Comparison of ENCODE assay signal across 1 cellular context in genomic region chr6:43984442-43985321, GRCh38.
TF ChIP-seq lines count a peak whose summit lies in the region.

No MANE protein-coding gene starts in this region.

TF ChIP-seq in HepG2, 621 proteins besides CTCF, POLR2A, EP300 and RAD21 (continued from another document):
- 0 out of 2 replicates have a peak, but pooled peaks have one; percentile 8 for TF ChIP-seq FOXA3 (CRISPR knock-in tag; IDR thresholded peaks at IDR 0.05)
- no peak for TF ChIP-seq ZNF326 (CRISPR knock-in tag; IDR thresholded peaks at IDR 0.05; ENCODE audit: borderline replicate concordance)
- TF ChIP-seq ZNF687 (CRISPR knock-in tag; IDR thresholded peaks at IDR 0.05): peak; percentile 54
- TF ChIP-seq BCL6 (CRISPR knock-in tag; IDR thresholded peaks at IDR 0.05): peak; percentile 97
- no peak for TF ChIP-seq TFDP2 (CRISPR knock-in tag; IDR thresholded peaks at IDR 0.05)
- TF ChIP-seq HIC2 (CRISPR knock-in tag; IDR thresholded peaks at IDR 0.05; ENCODE audit: low read depth): peak; percentile 45; the same call in 1 of the 2 replicates
- TF ChIP-seq ARID5B (CRISPR knock-in tag; IDR thresholded peaks at IDR 0.05): 0 out of 2 replicates have a peak, but pooled peaks have one; percentile 22
- no peak for TF ChIP-seq ZNF367 (CRISPR knock-in tag; IDR thresholded peaks at IDR 0.05; ENCODE audit: borderline replicate concordance)
- peak; percentile 23; the same call in 1 of the 2 replicates for TF ChIP-seq PATZ1 (CRISPR knock-in tag; IDR thresholded peaks at IDR 0.05)
- TF ChIP-seq ZNF563 (CRISPR knock-in tag; IDR thresholded peaks at IDR 0.05): no peak
- peak; percentile 70; the same call in 1 of the 2 replicates for TF ChIP-seq RARA (CRISPR knock-in tag; IDR thresholded peaks at IDR 0.05)
- 0 out of 2 replicates have a peak, but pooled peaks have one; percentile 13 for TF ChIP-seq ATF1 (CRISPR knock-in tag; IDR thresholded peaks at IDR 0.05)
- TF ChIP-seq CENPT (CRISPR knock-in tag; IDR thresholded peaks at IDR 0.05; ENCODE audit: low read depth): no peak
- no peak for TF ChIP-seq FOXO1 (CRISPR knock-in tag; IDR thresholded peaks at IDR 0.05)
- TF ChIP-seq CSRNP1 (CRISPR knock-in tag; IDR thresholded peaks at IDR 0.05): no peak
- 0 out of 2 replicates have a peak, but pooled peaks have one; percentile 22 for TF ChIP-seq GABPB1 (CRISPR knock-in tag; IDR thresholded peaks at IDR 0.05)
- 0 out of 2 replicates have a peak, but pooled peaks have one; percentile 23 for TF ChIP-seq HIVEP1 (CRISPR knock-in tag; IDR thresholded peaks at IDR 0.05)
- TF ChIP-seq SIX4 (CRISPR knock-in tag; IDR thresholded peaks at IDR 0.05): peak; percentile 78; the same call in 1 of the 2 replicates
- peak; percentile 51; the same call in 1 of the 2 replicates for TF ChIP-seq TFAP4 (IDR thresholded peaks at IDR 0.05; ENCODE audit: borderline replicate concordance, low read depth)
- no peak for TF ChIP-seq ATM (IDR thresholded peaks at IDR 0.05; ENCODE audit: borderline replicate concordance)
- TF ChIP-seq TEF (CRISPR knock-in tag; IDR thresholded peaks at IDR 0.05): no peak
- peak; percentile 69; the same call in 1 of the 2 replicates for TF ChIP-seq HBP1 (CRISPR knock-in tag; IDR thresholded peaks at IDR 0.05; ENCODE audit: low read depth)
- TF ChIP-seq ZNF878 (CRISPR knock-in tag; IDR thresholded peaks at IDR 0.05): 0 out of 2 replicates have a peak, but pooled peaks have one; percentile 31
